32 cellular contexts compared by ENCODE assay signal in genomic region chr21:24671901-24672300, GRCh38.
"Had no signal": no experiment of that assay in that cellular context is flagged by ENCODE, and none has a peak within 500 bp of the region (broad histone marks: within the 10 kb centered on the region; RNA-seq: fewer than 3 reads in every experiment).

No MANE protein-coding gene starts in this region.

- H3K27me3 ChIP-seq: adrenal gland, body of pancreas, esophagus muscularis mucosa, gastrocnemius medialis, heart left ventricle, hepatocyte had no signal

- H3K9me3 ChIP-seq: adrenal gland, body of pancreas, esophagus muscularis mucosa, gastrocnemius medialis, heart left ventricle had no signal

- H3K27ac Mint-ChIP-seq: activated B cell treated with CpG ODN at 0.5 μM for 24 hours; activated CD8-positive, alpha-beta T cell treated with anti-CD3 and anti-CD28 coated beads for 36 hours; activated naive CD4-positive, alpha-beta T cell treated with anti-CD3 and anti-CD28 coated beads for 36 hours; activated naive CD4-positive, alpha-beta T cell treated with anti-CD3 and anti-CD28 coated beads, Interleukin-2, amount 50 U/mL, for 24 hours; activated naive CD8-positive, alpha-beta T cell treated with anti-CD3 and anti-CD28 coated beads for 36 hours; activated naive CD8-positive, alpha-beta T cell treated with anti-CD3 and anti-CD28 coated beads, Interleukin-2, amount 50 U/mL, for 24 hours; activated T-helper 2 cell treated with anti-CD3 and anti-CD28 coated beads, Interferon-gamma antibody, Interleukin-2, Interleukin-4, amounts not matched to agents 10 μg/mL and 5 μg/mL and 100 μg/mL, durations not matched to agents 14 hours and 24 hours and 36 hours; effector memory CD8-positive, alpha-beta T cell had no signal

- H3K36me3 Mint-ChIP-seq: activated naive CD4-positive, alpha-beta T cell treated with anti-CD3 and anti-CD28 coated beads, Interleukin-2, amount 50 U/mL, for 24 hours; activated naive CD8-positive, alpha-beta T cell treated with anti-CD3 and anti-CD28 coated beads for 36 hours had no signal

- ATAC-seq: activated CD4-positive, CD25-positive, alpha-beta regulatory T cell treated with anti-CD3 and anti-CD28 coated beads, Interleukin-2, amount 50 U/mL, for 24 hours; activated CD8-positive, alpha-beta T cell treated with anti-CD3 and anti-CD28 coated beads for 36 hours; activated naive CD8-positive, alpha-beta T cell treated with anti-CD3 and anti-CD28 coated beads, Interleukin-2, amount 50 U/mL, for 24 hours; activated T-cell treated with anti-CD3 and anti-CD28 coated beads, Interleukin-2, amount 50 U/mL, for 4 hours; body of pancreas; effector memory CD8-positive, alpha-beta T cell; gastrocnemius medialis; heart left ventricle had no signal

- H3K27me3 Mint-ChIP-seq: activated B cell treated with CpG ODN at 0.5 μM for 24 hours; activated CD8-positive, alpha-beta T cell treated with anti-CD3 and anti-CD28 coated beads for 36 hours; activated naive CD4-positive, alpha-beta T cell treated with anti-CD3 and anti-CD28 coated beads, Interleukin-2, amount 50 U/mL, for 24 hours; activated naive CD8-positive, alpha-beta T cell treated with anti-CD3 and anti-CD28 coated beads for 36 hours; activated naive CD8-positive, alpha-beta T cell treated with anti-CD3 and anti-CD28 coated beads, Interleukin-2, amount 50 U/mL, for 24 hours; effector memory CD8-positive, alpha-beta T cell had no signal

- H3K79me2 ChIP-seq: hepatocyte had no signal

- DNase-seq: activated B cell treated with CpG ODN at 0.5 μM for 24 hours; activated CD4-positive, alpha-beta T cell treated with anti-CD3 and anti-CD28 coated beads for 48 hours; activated CD4-positive, alpha-beta T cell treated with anti-CD3 and anti-CD28 coated beads, Interleukin-2, amount 50 U/mL, for 1 hour; activated CD4-positive, alpha-beta T cell treated with anti-CD3 and anti-CD28 coated beads, Interleukin-2, amount 50 U/mL, for 48 hours; activated CD8-positive, alpha-beta memory T cell treated with anti-CD3 and anti-CD28 coated beads for 24 hours; activated CD8-positive, alpha-beta T cell treated with anti-CD3 and anti-CD28 coated beads for 36 hours; activated effector memory CD4-positive, alpha-beta T cell treated with anti-CD3 and anti-CD28 coated beads, Interleukin-2, amount 50 U/mL, for 16 hours; activated naive CD4-positive, alpha-beta T cell treated with anti-CD3 and anti-CD28 coated beads for 36 hours; activated naive CD8-positive, alpha-beta T cell treated with anti-CD3 and anti-CD28 coated beads for 36 hours; activated naive CD8-positive, alpha-beta T cell treated with anti-CD3 and anti-CD28 coated beads, Interleukin-2, amount 50 U/mL, for 24 hours; activated T-cell treated with anti-CD3 and anti-CD28 coated beads, Interleukin-2, amount 50 U/mL, for 4 hours; adrenal gland; amygdala; aorta; body of pancreas; caudate nucleus; cortex of kidney; dermis blood vessel endothelial cell; effector CD4-positive, alpha-beta T cell; effector memory CD8-positive, alpha-beta T cell; erythroblast; gastrocnemius medialis; glutamatergic neuron; heart left ventricle; T-helper 2 cell; WERI-Rb-1 had no signal

- H3K36me3 ChIP-seq: adrenal gland, esophagus muscularis mucosa, gastrocnemius medialis, heart left ventricle, WERI-Rb-1 had no signal

- H3K4me2 ChIP-seq: hepatocyte had no signal

- FAIRE-seq: colon had no signal

- H2AFZ ChIP-seq: hepatocyte had no signal

- H3K4me1 Mint-ChIP-seq: activated B cell treated with CpG ODN at 0.5 μM for 24 hours; activated naive CD4-positive, alpha-beta T cell treated with anti-CD3 and anti-CD28 coated beads, Interleukin-2, amount 50 U/mL, for 24 hours; activated naive CD8-positive, alpha-beta T cell treated with anti-CD3 and anti-CD28 coated beads for 36 hours; activated naive CD8-positive, alpha-beta T cell treated with anti-CD3 and anti-CD28 coated beads, Interleukin-2, amount 50 U/mL, for 24 hours had no signal

- H3K4me3 Mint-ChIP-seq: activated B cell treated with CpG ODN at 0.5 μM for 24 hours; activated CD8-positive, alpha-beta T cell treated with anti-CD3 and anti-CD28 coated beads for 36 hours; activated naive CD4-positive, alpha-beta T cell treated with anti-CD3 and anti-CD28 coated beads for 36 hours; activated naive CD4-positive, alpha-beta T cell treated with anti-CD3 and anti-CD28 coated beads, Interleukin-2, amount 50 U/mL, for 24 hours; activated naive CD8-positive, alpha-beta T cell treated with anti-CD3 and anti-CD28 coated beads for 36 hours; activated naive CD8-positive, alpha-beta T cell treated with anti-CD3 and anti-CD28 coated beads, Interleukin-2, amount 50 U/mL, for 24 hours; activated T-cell treated with anti-CD3 and anti-CD28 coated beads, Interleukin-2, amount 50 U/mL, for 4 hours; effector memory CD8-positive, alpha-beta T cell had no signal

- H3K9me3 Mint-ChIP-seq: activated B cell treated with CpG ODN at 0.5 μM for 24 hours; activated CD8-positive, alpha-beta T cell treated with anti-CD3 and anti-CD28 coated beads for 36 hours; activated naive CD4-positive, alpha-beta T cell treated with anti-CD3 and anti-CD28 coated beads for 36 hours; activated naive CD4-positive, alpha-beta T cell treated with anti-CD3 and anti-CD28 coated beads, Interleukin-2, amount 50 U/mL, for 24 hours; activated naive CD8-positive, alpha-beta T cell treated with anti-CD3 and anti-CD28 coated beads for 36 hours; activated naive CD8-positive, alpha-beta T cell treated with anti-CD3 and anti-CD28 coated beads, Interleukin-2, amount 50 U/mL, for 24 hours; activated T-helper 2 cell treated with anti-CD3 and anti-CD28 coated beads, Interferon-gamma antibody, Interleukin-2, Interleukin-4, amounts not matched to agents 10 μg/mL and 5 μg/mL and 100 μg/mL, durations not matched to agents 14 hours and 24 hours and 36 hours; effector memory CD8-positive, alpha-beta T cell had no signal

- H3K4me3 ChIP-seq: adrenal gland, body of pancreas, esophagus muscularis mucosa, gastrocnemius medialis, heart left ventricle, hepatocyte had no signal

- H3K4me1 ChIP-seq: adrenal gland, body of pancreas, esophagus muscularis mucosa, gastrocnemius medialis, heart left ventricle had no signal

- H3K27ac ChIP-seq: adrenal gland, body of pancreas, esophagus muscularis mucosa, gastrocnemius medialis, heart left ventricle, hepatocyte, WERI-Rb-1 had no signal
